In genomic region chr17:3915642-3916012, GRCh38 we compare ENCODE assay signal across 14 cellular contexts. TPM values are rescaled to one million over a fixed set of nuclear protein-coding genes. Genes with fewer than 3 reads are reported as not detected.
DNase-seq lines count a peak whose midpoint lies in the region; ATAC-seq, FAIRE-seq and TF ChIP-seq lines count a peak whose summit lies in the region.
"Had no signal": no experiment of that assay in that cellular context is flagged by ENCODE, and none has a peak within 500 bp of the region (broad histone marks: within the 10 kb centered on the region; RNA-seq: fewer than 3 reads in every experiment).

No MANE protein-coding gene starts in this region.

- no peak overlapping the region for H3K56ac ChIP-seq in H9 (ENCODE audit: insufficient read length, low read depth, low read length)

- no peaks in the 10 kb centered on the region for H3K79me1 ChIP-seq in H9 (ENCODE audit: insufficient read depth, low read depth, low read length, poor library complexity, severe bottlenecking)

- H2BK15ac ChIP-seq in H9 (ENCODE audit: low read depth, low read length), result no peak overlapping the region

- peak overlapping the region; percentile 48 for H3K27ac Mint-ChIP-seq in activated T-helper 1 cell treated with anti-CD3 and anti-CD28 coated beads, Interleukin-12 subunit alpha, Interleukin-12 subunit beta, Interleukin-2, Interleukin-4 antibody, amounts not matched to agents 30 ng/mL and 10 ng/mL and 1 ng/mL, durations not matched to agents 14 hours and 24 hours and 36 hours
- peak overlapping the region; percentile 100 for H3K27ac Mint-ChIP-seq in naive B cell
- H3K27ac Mint-ChIP-seq in H9, result no peak overlapping the region; a peak in 1 of 7 replicates

- no peak overlapping the region for H4K8ac ChIP-seq in H9 (replicated peaks; ENCODE audit: insufficient read length, low read depth, low read length)

- H3K27me3 ChIP-seq in BLaER1 treated with 17β-estradiol and CSF1 and Interleukin-3, amounts not matched to agents 10 nM and 100 nM, result no peaks in the 10 kb centered on the region
- no peaks in the 10 kb centered on the region for H3K27me3 ChIP-seq in H9 (ENCODE audit: insufficient read depth, low read length)
- H3K27me3 ChIP-seq: dorsolateral prefrontal cortex, uterus had no signal

- peaks cover 0 to 50% (median 17%) of the 10 kb centered on the region in 11 experiments; a peak in 13 of 22 replicates for H4K20me1 ChIP-seq in BLaER1 treated with 17β-estradiol and CSF1 and Interleukin-3, amounts not matched to agents 10 nM and 100 nM
- H4K20me1 ChIP-seq in H9 (ENCODE audit: control insufficient read depth, insufficient read depth, insufficient read length), result no peaks in the 10 kb centered on the region

- no peak overlapping the region for H2AK5ac ChIP-seq in H9 (ENCODE audit: insufficient read length, low read length)

- peaks cover 34% of the 10 kb centered on the region for H3K4me1 Mint-ChIP-seq in activated T-helper 1 cell treated with anti-CD3 and anti-CD28 coated beads, Interleukin-12 subunit alpha, Interleukin-12 subunit beta, Interleukin-2, Interleukin-4 antibody, amounts not matched to agents 30 ng/mL and 10 ng/mL and 1 ng/mL, durations not matched to agents 14 hours and 24 hours and 36 hours (ENCODE audit: low read depth)
- H3K4me1 Mint-ChIP-seq in naive B cell (peaks cover 55 to 79% (median 67%) of the 10 kb centered on the region in 3 donors), H9 (peaks cover 4 to 11% of the 10 kb centered on the region in 2 experiments; a peak in 3 of 4 replicates)

- H3K4me1 ChIP-seq in BLaER1 treated with 17β-estradiol and CSF1 and Interleukin-3, amounts not matched to agents 10 nM and 100 nM, result peaks cover 74 to 96% (median 91%) of the 10 kb centered on the region in 10 experiments
- H3K4me1 ChIP-seq in H9 (ENCODE audit: insufficient read depth, low read length), result no peaks in the 10 kb centered on the region
- H3K4me1 ChIP-seq: uterus had no signal

- H3K4me2 ChIP-seq in BLaER1 treated with 17β-estradiol and CSF1 and Interleukin-3, amounts not matched to agents 10 nM and 100 nM, result peak overlapping the region; percentile 95 to 100 (median 98)
- H3K4me2 ChIP-seq in H9 (ENCODE audit: insufficient read depth, insufficient read length, low read length), result no peak overlapping the region

- no peak overlapping the region for H4K5ac ChIP-seq in H9 (ENCODE audit: insufficient read length, low read depth, low read length)

- peak overlapping the region; percentile 55 to 74 (median 62) for H3K4me3 ChIP-seq in BLaER1 treated with 17β-estradiol and CSF1 and Interleukin-3, amounts not matched to agents 10 nM and 100 nM
- H3K4me3 ChIP-seq: lung, uterus had no signal

- H2BK5ac ChIP-seq in H9 (ENCODE audit: insufficient read length, low read length), result no peak overlapping the region

- no peaks in the 10 kb centered on the region for H3K23me2 ChIP-seq in H9 (ENCODE audit: insufficient read length, low read depth, low read length, poor library complexity, severe bottlenecking)

- H3K14ac ChIP-seq in H9 (ENCODE audit: insufficient read depth, low read length), result no peak overlapping the region

- H2BK20ac ChIP-seq in H9 (ENCODE audit: low read depth, low read length, poor library complexity, severe bottlenecking), result no peak overlapping the region

- H3K27me3 Mint-ChIP-seq in activated T-helper 1 cell treated with anti-CD3 and anti-CD28 coated beads, Interleukin-12 subunit alpha, Interleukin-12 subunit beta, Interleukin-2, Interleukin-4 antibody, amounts not matched to agents 30 ng/mL and 10 ng/mL and 1 ng/mL, durations not matched to agents 14 hours and 24 hours and 36 hours (ENCODE audit: insufficient read depth), result no peaks in the 10 kb centered on the region
- H3K27me3 Mint-ChIP-seq in naive B cell (no peaks in the 10 kb centered on the region), H9 (ENCODE audit: low read depth) (peaks cover 4% of the 10 kb centered on the region; the same call in 1 of the 2 replicates)

- H3K4ac ChIP-seq in H9 (ENCODE audit: low read depth, low read length), result no peak overlapping the region

- no peak overlapping the region for H2AFZ ChIP-seq in H9 (ENCODE audit: low read length)

- no peak overlapping the region for H3T11ph ChIP-seq in H9 (ENCODE audit: low read length)

- no peak overlapping the region for H2BK120ac ChIP-seq in H9 (ENCODE audit: low read depth, low read length, poor library complexity, severe bottlenecking)

- no peak for ATAC-seq in naive B cell (ENCODE audit: low read depth in 2 of 2)
- ATAC-seq: HCT116 had no signal

- H3K36me3 ChIP-seq in BLaER1 treated with 17β-estradiol and CSF1 and Interleukin-3, amounts not matched to agents 10 nM and 100 nM, result peaks cover 0 to 5% (median 0%) of the 10 kb centered on the region in 11 experiments; a peak in 2 of 22 replicates
- H3K36me3 ChIP-seq: uterus had no signal

- TF ChIP-seq CTCF in H9 (conservative IDR thresholded peaks at IDR 0.05), result no peak

- H3K9me3 Mint-ChIP-seq in activated T-helper 1 cell treated with anti-CD3 and anti-CD28 coated beads, Interleukin-12 subunit alpha, Interleukin-12 subunit beta, Interleukin-2, Interleukin-4 antibody, amounts not matched to agents 30 ng/mL and 10 ng/mL and 1 ng/mL, durations not matched to agents 14 hours and 24 hours and 36 hours, result no peaks in the 10 kb centered on the region
- H3K9me3 Mint-ChIP-seq in naive B cell (no peaks in the 10 kb centered on the region), H9 (peaks cover 0 to 3% of the 10 kb centered on the region in 2 experiments; a peak in 2 of 5 replicates)

- WGBS in H9 (ENCODE audit: extremely low coverage, insufficient read length, low lambda C conversion rate), result no CpG with 5 or more reads among the region's 12 CpGs

- peak overlapping the region; percentile 85 to 96 (median 92) for H3K27ac ChIP-seq in BLaER1 treated with 17β-estradiol and CSF1 and Interleukin-3, amounts not matched to agents 10 nM and 100 nM
- H3K27ac ChIP-seq in H9 (ENCODE audit: insufficient read length, low read depth, low read length), result no peak overlapping the region

- H3K79me2 ChIP-seq in H9 (ENCODE audit: insufficient read depth, low read length), result no peaks in the 10 kb centered on the region

- no peaks in the 10 kb centered on the region for H3K36me3 Mint-ChIP-seq in activated T-helper 1 cell treated with anti-CD3 and anti-CD28 coated beads, Interleukin-12 subunit alpha, Interleukin-12 subunit beta, Interleukin-2, Interleukin-4 antibody, amounts not matched to agents 30 ng/mL and 10 ng/mL and 1 ng/mL, durations not matched to agents 14 hours and 24 hours and 36 hours (ENCODE audit: low read depth)
- H3K36me3 Mint-ChIP-seq in naive B cell, result no peaks in the 10 kb centered on the region
- H3K36me3 Mint-ChIP-seq in H9 (ENCODE audit: insufficient read depth in 1 of 3, low read depth in 3 of 3), result no peaks in the 10 kb centered on the region

- peak overlapping the region; percentile 40 for H3K4me3 Mint-ChIP-seq in activated T-helper 1 cell treated with anti-CD3 and anti-CD28 coated beads, Interleukin-12 subunit alpha, Interleukin-12 subunit beta, Interleukin-2, Interleukin-4 antibody, amounts not matched to agents 30 ng/mL and 10 ng/mL and 1 ng/mL, durations not matched to agents 14 hours and 24 hours and 36 hours
- H3K4me3 Mint-ChIP-seq in naive B cell (peak overlapping the region; percentile 88 to 97 (median 95)), H9 (no peak overlapping the region)

- no peak overlapping the region for H2BK12ac ChIP-seq in H9 (ENCODE audit: insufficient read length, low read depth, low read length)

- no peak overlapping the region for H3K23ac ChIP-seq in H9 (ENCODE audit: insufficient read length, low read depth, low read length)

- H3K9me3 ChIP-seq in BLaER1 treated with 17β-estradiol and CSF1 and Interleukin-3, amounts not matched to agents 10 nM and 100 nM (replicated peaks in 1 of 11), result no peaks in the 10 kb centered on the region
- no peaks in the 10 kb centered on the region for H3K9me3 ChIP-seq in H9 (ENCODE audit: control insufficient read depth, low read depth, low read length)
- H3K9me3 ChIP-seq: uterus had no signal

- no peak overlapping the region for H3K18ac ChIP-seq in H9 (ENCODE audit: insufficient read length, low read depth, low read length)

- intact Hi-C loops in activated T-helper 1 cell treated with anti-CD3 and anti-CD28 coated beads, Interleukin-12 subunit alpha, Interleukin-12 subunit beta, Interleukin-2, Interleukin-4 antibody, amounts not matched to agents 30 ng/mL and 10 ng/mL and 1 ng/mL, durations not matched to agents 14 hours and 24 hours and 36 hours (cut with micrococcal nuclease), result loop anchor here (2.0 kb wide), 1 partner anchor 53 kb away; no protein-coding TSS in a partner anchor

- H4K91ac ChIP-seq in H9 (ENCODE audit: insufficient read length, low read depth, low read length), result no peak overlapping the region

- H3K9ac ChIP-seq in BLaER1 treated with 17β-estradiol and CSF1 and Interleukin-3, amounts not matched to agents 10 nM and 100 nM, result peak overlapping the region; percentile 81 to 91 (median 84)
- H3K9ac ChIP-seq in H9 (ENCODE audit: extremely low read depth, insufficient read length, low read length), result no peak overlapping the region

- peak; percentile 84 for FAIRE-seq in GM19239 (lab: Jason Lieb, UNC)

- DNase-seq in GM19239 (ENCODE audit: insufficient read length, low spot score) (no peak), naive B cell (no peak), NAMALWA (ENCODE audit: low spot score) (no peak), CD1c-positive myeloid dendritic cell (ENCODE audit: extremely low spot score) (no peak), H9 (no peak), DMS153 treated with DMSO at 0.1 percent for 48 hours (lab: John Stamatoyannopoulos, UW; ENCODE audit: unreplicated experiment) (no peak)
- DNase-seq in activated T-helper 1 cell treated with anti-CD3 and anti-CD28 coated beads, Interleukin-12 subunit alpha, Interleukin-12 subunit beta, Interleukin-2, Interleukin-4 antibody, amounts not matched to agents 30 ng/mL and 10 ng/mL and 1 ng/mL, durations not matched to agents 14 hours and 24 hours and 36 hours (ENCODE audit: low spot score), result no peak
- DNase-seq: activated CD4-positive, CD25-positive, alpha-beta regulatory T cell; dorsolateral prefrontal cortex; NCI-H510A; uterus had no signal

RNA-seq across cellular contexts. Expression of gene P2RX1, which starts 0.6 kb away (rescaled TPM):
- 0.13 and 0.34 TPM in 2 replicates for total RNA-seq in activated T-helper 1 cell treated with anti-CD3 and anti-CD28 coated beads, Interleukin-12 subunit alpha, Interleukin-12 subunit beta, Interleukin-2, Interleukin-4 antibody, amounts not matched to agents 30 ng/mL and 10 ng/mL and 1 ng/mL, durations not matched to agents 14 hours and 24 hours and 36 hours
- 10 to 100 TPM in 5 of 6 donors, 1 to 10 TPM in 1; 2.3 to 20.2 (median 15.1) TPM for polyA plus RNA-seq in naive B cell (ENCODE audit: low read depth in 6 of 6)
- 0.09 TPM in 1 of 2 replicates, not detected in the other for total RNA-seq in H9 (2021)

RNA-seq across cellular contexts. Expression of gene CAMKK1, which starts 22.8 kb away (rescaled TPM):
- total RNA-seq in activated T-helper 1 cell treated with anti-CD3 and anti-CD28 coated beads, Interleukin-12 subunit alpha, Interleukin-12 subunit beta, Interleukin-2, Interleukin-4 antibody, amounts not matched to agents 30 ng/mL and 10 ng/mL and 1 ng/mL, durations not matched to agents 14 hours and 24 hours and 36 hours, result 6.1 and 7.8 TPM in 2 replicates
- 1 to 10 TPM in 4 of 6 donors, under 1 TPM in 2; 0.69 to 1.4 (median 1.1) TPM for polyA plus RNA-seq in naive B cell (ENCODE audit: low read depth in 6 of 6)
- 6.4 and 6.7 TPM in 2 replicates for total RNA-seq in H9 (2021)

RNA-seq across cellular contexts. Expression of gene ATP2A3, which starts 48.6 kb away (rescaled TPM):
- total RNA-seq in activated T-helper 1 cell treated with anti-CD3 and anti-CD28 coated beads, Interleukin-12 subunit alpha, Interleukin-12 subunit beta, Interleukin-2, Interleukin-4 antibody, amounts not matched to agents 30 ng/mL and 10 ng/mL and 1 ng/mL, durations not matched to agents 14 hours and 24 hours and 36 hours, result 107 and 111 TPM in 2 replicates
- 100 to 1,000 TPM in 2 of 6 donors, 10 to 100 TPM in 4; 68.7 to 180 (median 94.2) TPM for polyA plus RNA-seq in naive B cell (ENCODE audit: low read depth in 6 of 6)
- 13.3 and 14.6 TPM in 2 replicates for total RNA-seq in H9 (2021)

Comparison
In these comparisons a context has a peak if more than half of its experiments do, and no peak if none do; other contexts are left out.
1. H3K27ac Mint-ChIP-seq: peak in activated T-helper 1 cell treated with anti-CD3 and anti-CD28 coated beads, Interleukin-12 subunit alpha, Interleukin-12 subunit beta, Interleukin-2, Interleukin-4 antibody, amounts not matched to agents 30 ng/mL and 10 ng/mL and 1 ng/mL, durations not matched to agents 14 hours and 24 hours and 36 hours (single experiment) and naive B cell (6 of 6); none in H9 (0 of 3).
2. H3K4me3 Mint-ChIP-seq: peak in activated T-helper 1 cell treated with anti-CD3 and anti-CD28 coated beads, Interleukin-12 subunit alpha, Interleukin-12 subunit beta, Interleukin-2, Interleukin-4 antibody, amounts not matched to agents 30 ng/mL and 10 ng/mL and 1 ng/mL, durations not matched to agents 14 hours and 24 hours and 36 hours (single experiment) and naive B cell (8 of 8); none in H9 (0 of 2).